11 cellular contexts compared by ENCODE assay signal in genomic region chr9:11709567-11709966, GRCh38.
"Had no signal": no experiment of that assay in that cellular context is flagged by ENCODE, and none has a peak within 500 bp of the region (broad histone marks: within the 10 kb centered on the region; RNA-seq: fewer than 3 reads in every experiment).

No MANE protein-coding gene starts in this region.

- H3K9me3 ChIP-seq: HAP-1 had no signal

- H3K36me3 ChIP-seq: HAP-1 had no signal

- ATAC-seq: GM23338, HCT116 had no signal

- H3K27ac ChIP-seq: GM23248 had no signal

- H3K4me3 ChIP-seq: GM23248, GM23338, HAP-1 had no signal

- H3K4me1 ChIP-seq: HAP-1 had no signal

- DNase-seq: GM23248, GOT3, H7, H9, HCEC 1CT, HFFc6 had no signal

- FAIRE-seq: H1, H54 had no signal
